Comparison of ENCODE assay signal across 9 cellular contexts in genomic region chr10:58322072-58322834, GRCh38. TPM values are rescaled to one million over a fixed set of nuclear protein-coding genes. Genes with fewer than 3 reads are reported as not detected.
A peak's percentile ranks its signal among the peaks of the same experiment; 100 is the strongest.
DNase-seq lines count a peak whose midpoint lies in the region; ATAC-seq and TF ChIP-seq lines count a peak whose summit lies in the region.
"Had no signal": no experiment of that assay in that cellular context is flagged by ENCODE, and none has a peak within 500 bp of the region (broad histone marks: within the 10 kb centered on the region; RNA-seq: fewer than 3 reads in every experiment).

No MANE protein-coding gene starts in this region.

- H3K4me1 ChIP-seq in RWPE2 (ENCODE audit: insufficient read depth, poor library complexity, severe bottlenecking) (peaks cover 6% of the 10 kb centered on the region), mucosa of rectum (ENCODE audit: control insufficient read depth in 2 of 2, insufficient read depth in 2 of 2, low read length in 2 of 2) (peaks cover 3 to 11% of the 10 kb centered on the region in 2 donors), hepatocyte (ENCODE audit: insufficient read depth) (no peaks in the 10 kb centered on the region)
- H3K4me1 ChIP-seq: body of pancreas had no signal

- ATAC-seq in GM18873 (IDR thresholded peaks at IDR 0.05; ENCODE audit: low FRiP score, unreplicated experiment) (peak; percentile 73), HG02943 (IDR thresholded peaks at IDR 0.05; ENCODE audit: low read depth, unreplicated experiment) (peak; percentile 94), RWPE2 (ENCODE audit: low read depth) (peak; percentile 33; the same call in 1 of the 3 replicates)
- ATAC-seq: body of pancreas had no signal

- WGBS in hepatocyte (ENCODE audit: low lambda C conversion rate, missing lambda C conversion rate): 84% methylated on average over 3 of the region's 3 CpGs

- H3K36me3 ChIP-seq in RWPE2 (ENCODE audit: low read depth): no peaks in the 10 kb centered on the region
- H3K36me3 ChIP-seq in mucosa of rectum (ENCODE audit: control insufficient read depth in 2 of 2, insufficient read depth in 2 of 2, low read length in 2 of 2): no peaks in the 10 kb centered on the region
- H3K36me3 ChIP-seq in hepatocyte (replicated peaks; ENCODE audit: insufficient read depth, low read depth): no peaks in the 10 kb centered on the region

- no peaks in the 10 kb centered on the region for H4K20me1 ChIP-seq in hepatocyte (ENCODE audit: insufficient read depth, poor library complexity, severe bottlenecking)

- no peak overlapping the region for H3K27ac ChIP-seq in RWPE2 (ENCODE audit: poor library complexity, severe bottlenecking)
- peak overlapping the region; percentile 45 to 56 for H3K27ac ChIP-seq in mucosa of rectum (ENCODE audit: low read depth in 2 of 2, low read length in 2 of 2)
- no peak overlapping the region for H3K27ac ChIP-seq in hepatocyte
- H3K27ac ChIP-seq: body of pancreas had no signal

- no peak for DNase-seq in RWPE2 (ENCODE audit: low spot score)
- no peak for DNase-seq in islet precursor cell
- DNase-seq in stimulated activated CD4-positive, alpha-beta T cell treated with anti-CD3 and anti-CD28 coated beads, Interleukin-4, amount 100 ng/mL, for 4 hours: no peak
- no peak for DNase-seq in hepatocyte (ENCODE audit: low spot score)
- no peak for DNase-seq in nucleus accumbens (lab: John Stamatoyannopoulos, UW)

- no peak overlapping the region for H2AFZ ChIP-seq in hepatocyte

- H3K9me3 ChIP-seq in RWPE2 (ENCODE audit: severe bottlenecking): no peaks in the 10 kb centered on the region
- no peaks in the 10 kb centered on the region for H3K9me3 ChIP-seq in mucosa of rectum (ENCODE audit: control insufficient read depth in 2 of 2, low read length in 2 of 2)
- H3K9me3 ChIP-seq in hepatocyte (ENCODE audit: low read depth): no peaks in the 10 kb centered on the region
- H3K9me3 ChIP-seq: body of pancreas had no signal

- no peaks in the 10 kb centered on the region for H3K27me3 ChIP-seq in RWPE2 (ENCODE audit: insufficient read depth, poor library complexity, severe bottlenecking)
- no peaks in the 10 kb centered on the region for H3K27me3 ChIP-seq in mucosa of rectum (ENCODE audit: control insufficient read depth in 2 of 2, insufficient read depth in 2 of 2, low read length in 2 of 2)
- no peaks in the 10 kb centered on the region for H3K27me3 ChIP-seq in hepatocyte
- H3K27me3 ChIP-seq: body of pancreas had no signal

- no peaks in the 10 kb centered on the region for H3K9me2 ChIP-seq in hepatocyte (replicated peaks; ENCODE audit: insufficient read depth)

- H3K9ac ChIP-seq in mucosa of rectum (ENCODE audit: low read depth in 1 of 2, low read length in 2 of 2): no peak overlapping the region

- no peak overlapping the region for H3K4me2 ChIP-seq in hepatocyte

- TF ChIP-seq CTCF in RWPE2 (IDR thresholded peaks at IDR 0.05; ENCODE audit: poor library complexity, severe bottlenecking): no peak
- TF ChIP-seq CTCF in hepatocyte (IDR thresholded peaks at IDR 0.05; ENCODE audit: poor library complexity): no peak

- H3K79me2 ChIP-seq in hepatocyte: no peaks in the 10 kb centered on the region

- H3K4me3 ChIP-seq in RWPE2 (ENCODE audit: severe bottlenecking): no peak overlapping the region
- peak overlapping the region in 1 of 2 donors; percentile 44 for H3K4me3 ChIP-seq in mucosa of rectum (ENCODE audit: low read length in 2 of 2)
- H3K4me3 ChIP-seq in hepatocyte: no peak overlapping the region
- H3K4me3 ChIP-seq: body of pancreas had no signal

RNA-seq across cellular contexts. Expression of gene UBE2D1, which starts 12.6 kb away (rescaled TPM):
- total RNA-seq in hepatocyte: 26.6 and 28.7 TPM in 2 replicates
- 19.2 and 22.1 TPM in 2 replicates for polyA plus RNA-seq in hepatocyte

RNA-seq across cellular contexts. Expression of gene CISD1, which starts 53.3 kb away (rescaled TPM):
- 37.8 and 47.0 TPM in 2 replicates for total RNA-seq in hepatocyte
- polyA plus RNA-seq in hepatocyte: 94.4 and 95.9 TPM in 2 replicates

RNA-seq across cellular contexts. Expression of gene IPMK, which starts 54.6 kb away (rescaled TPM):
- total RNA-seq in hepatocyte: 15.1 and 17.5 TPM in 2 replicates
- polyA plus RNA-seq in hepatocyte: 2.9 and 3.5 TPM in 2 replicates

Comparison
In these comparisons a context has a peak if more than half of its experiments do, and no peak if none do; other contexts are left out.
1. ATAC-seq: peak in every context shown above with its lines; median percentile 94 in HG02943; 73 in GM18873; 33 in RWPE2.
2. H3K27ac ChIP-seq: peak in mucosa of rectum (2 of 2); none in RWPE2 (single experiment) and hepatocyte (single experiment).